17 cellular contexts compared by ENCODE assay signal in genomic region chr5:6452622-6453504, GRCh38. TPM values are rescaled to one million over a fixed set of nuclear protein-coding genes. Genes with fewer than 3 reads are reported as not detected.
A peak's percentile ranks its signal among the peaks of the same experiment; 100 is the strongest.
DNase-seq lines count a peak whose midpoint lies in the region; ATAC-seq and TF ChIP-seq lines count a peak whose summit lies in the region.
"Had no signal": no experiment of that assay in that cellular context is flagged by ENCODE, and none has a peak within 500 bp of the region (broad histone marks: within the 10 kb centered on the region; RNA-seq: fewer than 3 reads in every experiment).

No MANE protein-coding gene starts in this region.

- H3K9ac ChIP-seq in skeletal muscle tissue (ENCODE audit: low read depth in 1 of 3, low read length in 3 of 3) = peak overlapping the region; percentile 34 to 82 (median 55)
- H3K9ac ChIP-seq: BLaER1 treated with 17β-estradiol and CSF1 and Interleukin-3, amounts not matched to agents 10 nM and 100 nM had no signal

- H3K36me3 ChIP-seq in heart right ventricle (no peaks in the 10 kb centered on the region), skeletal muscle tissue (ENCODE audit: control insufficient read depth in 3 of 3, insufficient read depth in 3 of 3, low read length in 3 of 3) (peaks cover 7 to 9% (median 7%) of the 10 kb centered on the region in 3 donors)
- H3K36me3 ChIP-seq: BLaER1 treated with 17β-estradiol and CSF1 and Interleukin-3, amounts not matched to agents 10 nM and 100 nM; transverse colon had no signal

- no peak for TF ChIP-seq CTCF in heart right ventricle (IDR thresholded peaks at IDR 0.05)

- peak overlapping the region in 6 of 10 donors; percentile 2 to 69 (median 42) for H3K4me3 ChIP-seq in heart right ventricle
- H3K4me3 ChIP-seq in skeletal muscle tissue (ENCODE audit: low read length in 3 of 3) = peak overlapping the region; percentile 5 to 60 (median 48)
- H3K4me3 ChIP-seq: BLaER1 treated with 17β-estradiol and CSF1 and Interleukin-3, amounts not matched to agents 10 nM and 100 nM; transverse colon had no signal

- H3K27ac ChIP-seq in heart right ventricle (peak overlapping the region; percentile 40 to 93 (median 82)), skeletal muscle tissue (ENCODE audit: low read depth, low read length) (peak overlapping the region; percentile 90)
- H3K27ac ChIP-seq: BLaER1 treated with 17β-estradiol and CSF1 and Interleukin-3, amounts not matched to agents 10 nM and 100 nM had no signal

- 35 to 41% methylated on average over 10 of the region's 10 CpGs for WGBS in heart right ventricle, 2 donors

- intact Hi-C loops in heart right ventricle (cut with DNase I) = loop anchor here in 1 of 10 donors (5.0 kb wide), 1 partner anchor 76 kb away; the partner anchor contains the start of gene MED10

- H3K4me1 ChIP-seq in heart right ventricle (peaks cover 0 to 52% (median 19%) of the 10 kb centered on the region in 9 donors), skeletal muscle tissue (ENCODE audit: control insufficient read depth in 3 of 3, insufficient read depth in 3 of 3, low read length in 3 of 3) (peaks cover 37 to 68% (median 53%) of the 10 kb centered on the region in 3 donors)

- peak; percentile 23 for DNase-seq in NCI-H510A treated with DMSO at 0.1 percent for 48 hours (lab: John Stamatoyannopoulos, UW)
- DNase-seq in NCI-H510A (lab: John Stamatoyannopoulos, UW) = no peak
- DNase-seq in NCI-H345 (lab: John Stamatoyannopoulos, UW) = peak; percentile 81
- DNase-seq in heart right ventricle = peak in 1 of 2 donors; percentile 48
- DNase-seq in stimulated activated CD4-positive, alpha-beta T cell treated with anti-CD3 and anti-CD28 coated beads, Interleukin-12 subunit alpha, Interleukin-12 subunit beta, amount 100 ng/mL, for 4 hours = no peak
- no peak for DNase-seq in GM03348 (ENCODE audit: low spot score)
- DNase-seq: activated naive CD4-positive, alpha-beta T cell treated with Interleukin-2 at 50 U/mL for 16 hours; DMS 273 treated with DMSO at 0.1 percent for 48 hours; midbrain; retina; T-helper 1 cell; transverse colon had no signal

- peaks cover 0 to 52% (median 24%) of the 10 kb centered on the region in 7 donors for H3K27me3 ChIP-seq in heart right ventricle
- H3K27me3 ChIP-seq in skeletal muscle tissue (ENCODE audit: control insufficient read depth in 3 of 3, insufficient read depth in 3 of 3, low read length in 3 of 3) = peaks cover 0 to 26% (median 3%) of the 10 kb centered on the region in 3 donors

- H3K9me3 ChIP-seq in heart right ventricle = no peaks in the 10 kb centered on the region
- no peaks in the 10 kb centered on the region for H3K9me3 ChIP-seq in skeletal muscle tissue (ENCODE audit: control insufficient read depth in 3 of 3, low read length in 3 of 3)
- H3K9me3 ChIP-seq: BLaER1 treated with 17β-estradiol and CSF1 and Interleukin-3, amounts not matched to agents 10 nM and 100 nM; transverse colon had no signal

- ATAC-seq in heart right ventricle (peak in 7 of 8 donors; percentile 9 to 56 (median 40)), HG03521 (IDR thresholded peaks at IDR 0.05; ENCODE audit: unreplicated experiment) (no peak)
- ATAC-seq: stimulated activated memory B cell treated with anti-CD40 and anti-IgM and Interleukin-4, amounts not matched to agents 10 μg/mL and 1 μg/mL and 100 μg/mL, for 72 hours had no signal

RNA-seq across cellular contexts. Expression of gene UBE2QL1, which starts 4.2 kb away (rescaled TPM):
- total RNA-seq in heart right ventricle (10 to 100 TPM; 13.0 to 26.3 (median 18.6) TPM), skeletal muscle tissue (0.52 TPM)
- 1 to 10 TPM; 8.9 to 9.8 TPM for polyA plus RNA-seq in heart right ventricle
- total RNA-seq: fibroblast of villous mesenchyme had no signal

Comparison
In these comparisons a context has a peak if more than half of its experiments do, and no peak if none do; other contexts are left out.
1. DNase-seq: peak in NCI-H510A treated with DMSO at 0.1 percent for 48 hours (single experiment) and NCI-H345 (single experiment); none in NCI-H510A (single experiment), stimulated activated CD4-positive, alpha-beta T cell treated with anti-CD3 and anti-CD28 coated beads, Interleukin-12 subunit alpha, Interleukin-12 subunit beta, amount 100 ng/mL, for 4 hours (single experiment) and GM03348 (single experiment).